In the genomic region with DNA sequence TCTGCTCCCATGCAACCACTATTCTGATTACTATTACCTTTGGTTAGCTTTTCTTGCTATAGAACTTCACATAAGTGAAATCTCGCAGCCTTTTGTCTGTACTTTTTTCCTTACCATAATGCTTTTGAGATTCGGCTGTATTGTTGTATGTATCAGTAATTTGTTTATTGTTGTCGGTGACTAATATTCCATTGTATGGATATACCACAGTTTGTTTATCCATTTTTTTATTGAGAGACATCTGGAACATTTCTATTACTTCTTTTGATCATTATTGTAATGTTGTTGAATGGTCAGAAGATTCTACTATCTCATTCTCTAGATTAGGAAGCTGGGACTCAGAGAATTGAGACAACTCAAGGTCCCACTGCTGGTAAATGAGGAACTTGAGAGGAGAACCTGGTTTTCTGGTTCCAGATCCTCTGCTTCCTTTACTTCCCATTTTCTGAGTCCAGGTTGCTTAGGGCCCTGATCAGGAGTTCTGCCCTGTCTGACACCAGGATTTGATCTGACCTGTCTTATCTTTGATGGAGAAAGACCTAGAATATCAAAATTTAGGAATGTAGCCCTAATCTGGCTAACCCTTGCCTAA, we compare ENCODE assay signal across 20 cellular contexts. TPM values are rescaled to one million over a fixed set of nuclear protein-coding genes. Genes with fewer than 3 reads are reported as not detected.
DNase-seq lines count a peak whose midpoint lies in the region; ATAC-seq and TF ChIP-seq lines count a peak whose summit lies in the region.
"Had no signal": no experiment of that assay in that cellular context is flagged by ENCODE, and none has a peak within 500 bp of the region (broad histone marks: within the 10 kb centered on the region; RNA-seq: fewer than 3 reads in every experiment).

No MANE protein-coding gene starts in this region.

- no peak overlapping the region for H3K4me3 Mint-ChIP-seq in endodermal cell
- H3K4me3 Mint-ChIP-seq: T-helper 17 cell had no signal

- TF ChIP-seq CTCF in VCaP (conservative IDR thresholded peaks at IDR 0.05) (no peak), endodermal cell (conservative IDR thresholded peaks at IDR 0.05) (no peak)

- no peaks in the 10 kb centered on the region for H3K27me3 Mint-ChIP-seq in endodermal cell (ENCODE audit: insufficient read depth)

- 88% methylated on average over 2 of the region's 3 CpGs; no CpG with 5 or more reads in 1 of the 2 experiments for WGBS in endodermal cell (ENCODE audit: insufficient coverage in 1 of 2, insufficient read length in 1 of 2), 2 experiments

- ATAC-seq in HG03039 (IDR thresholded peaks at IDR 0.05; ENCODE audit: unreplicated experiment): no peak
- no peak for ATAC-seq in GM21526 (IDR thresholded peaks at IDR 0.05; ENCODE audit: low FRiP score, unreplicated experiment)
- ATAC-seq: HepG2, T-helper 17 cell had no signal

- H3K27ac Mint-ChIP-seq in endodermal cell: no peak overlapping the region
- H3K27ac Mint-ChIP-seq: T-helper 17 cell had no signal

- no peak overlapping the region for H3K9ac ChIP-seq in endodermal cell (ENCODE audit: extremely low read depth, low read length, poor library complexity, severe bottlenecking)
- H3K9ac ChIP-seq: KMS-11 had no signal

- peaks cover 2% of the 10 kb centered on the region for H3K4me1 Mint-ChIP-seq in endodermal cell

- in situ Hi-C loops in KBM-7 (cut with MboI; ENCODE audit: low pct_unique_long_range_greater_than_20kb, low sequenced_read_pairs): no loop called here

- peaks cover 5% of the 10 kb centered on the region for H3K9me3 ChIP-seq in endodermal cell (ENCODE audit: control insufficient read depth, low read length)

- DNase-seq in KBM-7 (peak; percentile 51), NOMO-1 treated with DMSO at 0.1 percent for 48 hours (lab: John Stamatoyannopoulos, UW; ENCODE audit: unreplicated experiment) (peak; percentile 65), endodermal cell (no peak), caudate nucleus (lab: John Stamatoyannopoulos, UW) (no peak)
- DNase-seq: GDM1, NCI-H187 treated with DMSO at 0.1 percent for 48 hours, NCI-H446, NCI-H69, PC-9, T-helper 17 cell had no signal

- no peak overlapping the region for H3K4me3 ChIP-seq in endodermal cell (ENCODE audit: low read length)
- H3K4me3 ChIP-seq: GM12878, PC-9, SK-N-MC had no signal

- no peaks in the 10 kb centered on the region for H3K36me3 Mint-ChIP-seq in endodermal cell (ENCODE audit: low read depth)

- H3K27ac ChIP-seq in VCaP (peak overlapping the region; percentile 66), endodermal cell (ENCODE audit: low read depth, low read length) (no peak overlapping the region), caudate nucleus (ENCODE audit: low read depth, low read length) (no peak overlapping the region)
- H3K27ac ChIP-seq: KMS-11, PC-9, SK-N-MC had no signal

- peaks cover 7% of the 10 kb centered on the region for H3K9me3 Mint-ChIP-seq in endodermal cell

- no peaks in the 10 kb centered on the region for H3K27me3 ChIP-seq in endodermal cell (ENCODE audit: control insufficient read depth, insufficient read depth, low read length, poor library complexity, severe bottlenecking)

- no peaks in the 10 kb centered on the region for H3K4me1 ChIP-seq in endodermal cell (ENCODE audit: control insufficient read depth, insufficient read depth, low read length)

- no peaks in the 10 kb centered on the region for H3K36me3 ChIP-seq in endodermal cell (ENCODE audit: control insufficient read depth, insufficient read depth, low read length)

RNA-seq across cellular contexts. Expression of a gene that starts 18.2 kb away (rescaled TPM):
- 1 to 10 TPM in 1 of 2 donors, under 1 TPM in 1; 0.64 to 2.3 TPM for total RNA-seq in endodermal cell
- polyA plus RNA-seq in endodermal cell (2013, experiment 1 of 2): 3.1 TPM
- polyA plus RNA-seq in endodermal cell (2013, experiment 2 of 2): 0.70 TPM
- total RNA-seq: MCF 10A had no signal
- polyA plus RNA-seq: AG04450, BJ had no signal

Comparison
In these comparisons a context has a peak if more than half of its experiments do, and no peak if none do; other contexts are left out.
1. DNase-seq: peak in KBM-7 (single experiment) and NOMO-1 treated with DMSO at 0.1 percent for 48 hours (single experiment); none in endodermal cell (single experiment) and caudate nucleus (0 of 61).